8 cellular contexts compared by ENCODE assay signal in genomic region chr1:23825762-23826522, GRCh38. TPM values are rescaled to one million over a fixed set of nuclear protein-coding genes. Genes with fewer than 3 reads are reported as not detected.
DNase-seq lines count a peak whose midpoint lies in the region; ATAC-seq and TF ChIP-seq lines count a peak whose summit lies in the region.

No MANE protein-coding gene starts in this region.

- H3K9me3 ChIP-seq in SU-DHL-6 (ENCODE audit: insufficient read depth, low read length): no peaks in the 10 kb centered on the region
- H3K9me3 ChIP-seq in skeletal muscle satellite cell (replicated peaks; ENCODE audit: low read length): no peaks in the 10 kb centered on the region

- peaks cover 9% of the 10 kb centered on the region; the same call in 1 of the 2 replicates for H3F3A ChIP-seq in SU-DHL-6 (ENCODE audit: insufficient read depth)

- CTCF ChIA-PET in BJ (lab: Yijun Ruan, JAX): interaction anchor here (1.3 to 9.2 kb wide), 2 partner anchors 12 to 16 kb away, joined by 3 to 77 read pairs; no protein-coding TSS in a partner anchor

- no peaks in the 10 kb centered on the region for H3K79me2 ChIP-seq in SU-DHL-6 (ENCODE audit: insufficient read depth, low read length)

- no peaks in the 10 kb centered on the region for H3K9me2 ChIP-seq in SU-DHL-6 (replicated peaks; ENCODE audit: insufficient read depth, low read length)

- H3K27ac ChIP-seq in SU-DHL-6 (ENCODE audit: low read depth, low read length): no peak overlapping the region

- peak overlapping the region; percentile 75 for H2AFZ ChIP-seq in SU-DHL-6 (ENCODE audit: low read depth, low read length, severe bottlenecking)

- H3K27me3 ChIP-seq in BJ (ENCODE audit: control insufficient read depth, insufficient read depth, low read length): no peaks in the 10 kb centered on the region
- no peaks in the 10 kb centered on the region for H3K27me3 ChIP-seq in SU-DHL-6 (ENCODE audit: low read length)
- H3K27me3 ChIP-seq in skeletal muscle satellite cell (ENCODE audit: control insufficient read depth, insufficient read depth, low read length): no peaks in the 10 kb centered on the region

- H3K4me3 ChIP-seq in BJ (ENCODE audit: low read depth, low read length): peak overlapping the region; percentile 100
- H3K4me3 ChIP-seq in SU-DHL-6 (ENCODE audit: insufficient read depth, low read length, poor library complexity, severe bottlenecking): peak overlapping the region; percentile 74
- H3K4me3 ChIP-seq in fibroblast of the aortic adventitia (ENCODE audit: low read depth, low read length): no peak overlapping the region
- H3K4me3 ChIP-seq in skeletal muscle satellite cell (ENCODE audit: low read length): peak overlapping the region; percentile 98

- POLR2A ChIA-PET in BJ (lab: Charles Lee): interaction anchor here (0.6 to 0.7 kb wide), 2 partner anchors 134 to 382 kb away, joined by 3 to 9 read pairs; no protein-coding TSS in a partner anchor

- no peaks in the 10 kb centered on the region for H4K20me1 ChIP-seq in SU-DHL-6 (ENCODE audit: low read depth, low read length)

- peak overlapping the region; percentile 78 for H3K9ac ChIP-seq in SU-DHL-6 (ENCODE audit: low read length)
- H3K9ac ChIP-seq in skeletal muscle satellite cell (ENCODE audit: low read depth, low read length): peak overlapping the region; percentile 97

- H3K4me1 ChIP-seq in skeletal muscle satellite cell (ENCODE audit: control insufficient read depth, insufficient read depth, low read length): peaks cover 10% of the 10 kb centered on the region

- DNase-seq in BJ (ENCODE audit: low read depth): no peak
- peak; percentile 8 for DNase-seq in fibroblast of the aortic adventitia (ENCODE audit: low read depth)
- no peak for DNase-seq in activated gamma-delta T cell treated with Interleukin-2 at 50 U/mL for 16 hours
- no peak for DNase-seq in COR-L47 (lab: John Stamatoyannopoulos, UW)
- DNase-seq in stimulated activated CD8-positive, alpha-beta memory T cell treated with anti-CD3 and anti-CD28 coated beads, Interleukin-4, amount 100 ng/mL, for 48 hours: no peak

- TF ChIP-seq CTCF in BJ (IDR thresholded peaks at IDR 0.05; ENCODE audit: insufficient read depth, low read depth, low read length) (no peak), SU-DHL-6 (IDR thresholded peaks at IDR 0.05; ENCODE audit: insufficient read depth, low read length, poor library complexity, severe bottlenecking) (no peak), fibroblast of the aortic adventitia (IDR thresholded peaks at IDR 0.05; ENCODE audit: insufficient read depth, low read length) (no peak)

- H3K36me3 ChIP-seq in BJ (ENCODE audit: control insufficient read depth, insufficient read depth, low read length): no peaks in the 10 kb centered on the region
- H3K36me3 ChIP-seq in SU-DHL-6 (ENCODE audit: low read length): no peaks in the 10 kb centered on the region
- no peaks in the 10 kb centered on the region for H3K36me3 ChIP-seq in skeletal muscle satellite cell (ENCODE audit: insufficient read depth, low read length)

- H3K4me2 ChIP-seq in SU-DHL-6 (ENCODE audit: low read depth, low read length, poor library complexity, severe bottlenecking): peak overlapping the region; percentile 88
- peak overlapping the region; percentile 91 for H3K4me2 ChIP-seq in skeletal muscle satellite cell (ENCODE audit: low read length)

- ATAC-seq in GM21529 (IDR thresholded peaks at IDR 0.05; ENCODE audit: unreplicated experiment): peak; percentile 50

RNA-seq across cellular contexts. Expression of gene HMGCL, which starts 0.7 kb away (rescaled TPM):
- 38.4 and 41.7 TPM in 2 replicates for polyA plus RNA-seq in BJ (2011; rRNA removed)
- polyA minus RNA-seq in BJ (2011; rRNA and poly(A)+ RNA removed): 13.9 and 19.1 TPM in 2 replicates
- 28.4 and 38.1 TPM in 2 replicates for total RNA-seq in fibroblast of the aortic adventitia (ENCODE audit: low replicate concordance)
- 28.2 and 36.2 TPM in 2 replicates for total RNA-seq in skeletal muscle satellite cell (2012; rRNA removed)

RNA-seq across cellular contexts. Expression of gene GALE, which starts 25.4 kb away (rescaled TPM):
- 23.8 and 36.1 TPM in 2 replicates for polyA plus RNA-seq in BJ (2011; rRNA removed)
- 10.5 and 17.6 TPM in 2 replicates for polyA minus RNA-seq in BJ (2011; rRNA and poly(A)+ RNA removed)
- 5.0 and 16.7 TPM in 2 replicates for total RNA-seq in fibroblast of the aortic adventitia (ENCODE audit: low replicate concordance)
- total RNA-seq in skeletal muscle satellite cell (2012; rRNA removed): 37.4 and 40.6 TPM in 2 replicates

RNA-seq across cellular contexts. Expression of gene LYPLA2, which starts 35.0 kb away (rescaled TPM):
- polyA plus RNA-seq in BJ (2011; rRNA removed): 31.3 and 51.9 TPM in 2 replicates
- polyA minus RNA-seq in BJ (2011; rRNA and poly(A)+ RNA removed): 23.6 and 40.8 TPM in 2 replicates
- total RNA-seq in fibroblast of the aortic adventitia (ENCODE audit: low replicate concordance): 11.8 and 39.9 TPM in 2 replicates
- total RNA-seq in skeletal muscle satellite cell (2012; rRNA removed): 47.4 and 55.9 TPM in 2 replicates

RNA-seq across cellular contexts. Expression of gene FUCA1, which starts 42.1 kb away (rescaled TPM):
- 12.5 and 22.8 TPM in 2 replicates for polyA plus RNA-seq in BJ (2011; rRNA removed)
- polyA minus RNA-seq in BJ (2011; rRNA and poly(A)+ RNA removed): 4.0 and 4.5 TPM in 2 replicates
- total RNA-seq in fibroblast of the aortic adventitia (ENCODE audit: low replicate concordance): 3.8 and 5.9 TPM in 2 replicates
- total RNA-seq in skeletal muscle satellite cell (2012; rRNA removed): 2.2 and 3.0 TPM in 2 replicates

RNA-seq across cellular contexts. Expression of gene PITHD1, which starts 47.7 kb away (rescaled TPM):
- 33.7 and 35.2 TPM in 2 replicates for polyA plus RNA-seq in BJ (2011; rRNA removed)
- polyA minus RNA-seq in BJ (2011; rRNA and poly(A)+ RNA removed): 7.9 and 8.5 TPM in 2 replicates
- 43.8 and 50.0 TPM in 2 replicates for total RNA-seq in fibroblast of the aortic adventitia (ENCODE audit: low replicate concordance)
- 33.0 and 35.4 TPM in 2 replicates for total RNA-seq in skeletal muscle satellite cell (2012; rRNA removed)
